ENCODE assay signal across 20 cellular contexts in genomic region chr5:76811214-76811613, GRCh38. TPM values are rescaled to one million over a fixed set of nuclear protein-coding genes. Genes with fewer than 3 reads are reported as not detected.
DNase-seq lines count a peak whose midpoint lies in the region; ATAC-seq, FAIRE-seq and TF ChIP-seq lines count a peak whose summit lies in the region.
"Had no signal": no experiment of that assay in that cellular context is flagged by ENCODE, and none has a peak within 500 bp of the region (broad histone marks: within the 10 kb centered on the region; RNA-seq: fewer than 3 reads in every experiment).

No MANE protein-coding gene starts in this region.

- no peak overlapping the region for H3K27ac Mint-ChIP-seq in stimulated activated naive CD8-positive, alpha-beta T cell treated with anti-CD3 and anti-CD28 coated beads, Interleukin-15, amount 100 ng/mL, for 72 hours
- H3K27ac Mint-ChIP-seq: dendritic cell treated with granulocyte-macrophage colony-stimulating factor and Interleukin-4, amounts not matched to agents 40 ng/mL and 50 ng/mL, for 4 days; neural progenitor cell had no signal

- no peak overlapping the region for H2AFZ ChIP-seq in Karpas-422 (ENCODE audit: low read length)
- H2AFZ ChIP-seq: neural progenitor cell had no signal

- H3K27me3 Mint-ChIP-seq in stimulated activated naive CD8-positive, alpha-beta T cell treated with anti-CD3 and anti-CD28 coated beads, Interleukin-15, amount 100 ng/mL, for 72 hours: peaks cover 12% of the 10 kb centered on the region

- no peaks in the 10 kb centered on the region for H3K4me1 Mint-ChIP-seq in stimulated activated naive CD8-positive, alpha-beta T cell treated with anti-CD3 and anti-CD28 coated beads, Interleukin-15, amount 100 ng/mL, for 72 hours

- no peak overlapping the region for H3K9ac ChIP-seq in Karpas-422 (ENCODE audit: low read length)
- H3K9ac ChIP-seq: neural progenitor cell had no signal

- H3K36me3 ChIP-seq in Karpas-422 (ENCODE audit: insufficient read depth, low read length): no peaks in the 10 kb centered on the region
- H3K36me3 ChIP-seq: heart left ventricle, neural progenitor cell had no signal

- no peak overlapping the region for H3K4me2 ChIP-seq in Karpas-422 (ENCODE audit: low read depth, low read length, poor library complexity, severe bottlenecking)
- H3K4me2 ChIP-seq: neural progenitor cell had no signal

- H3K4me3 ChIP-seq in epithelial cell of esophagus (ENCODE audit: low read length): no peak overlapping the region
- no peak overlapping the region for H3K4me3 ChIP-seq in Karpas-422 (ENCODE audit: low read length)
- H3K4me3 ChIP-seq: heart left ventricle, neural progenitor cell had no signal

- no peaks in the 10 kb centered on the region for H4K20me1 ChIP-seq in Karpas-422 (ENCODE audit: insufficient read depth, low read depth, low read length)

- FAIRE-seq in RCC 7860 (lab: Jason Lieb, UNC): no peak
- FAIRE-seq: islet of Langerhans had no signal

- no peak for TF ChIP-seq CTCF in epithelial cell of esophagus (IDR thresholded peaks at IDR 0.05; ENCODE audit: insufficient read depth, low read depth, low read length, missing control alignments)

- H3K27ac ChIP-seq in Karpas-422 (ENCODE audit: low read length): no peak overlapping the region
- H3K27ac ChIP-seq: heart left ventricle, neural progenitor cell had no signal

- H3K4me3 Mint-ChIP-seq in stimulated activated naive CD8-positive, alpha-beta T cell treated with anti-CD3 and anti-CD28 coated beads, Interleukin-15, amount 100 ng/mL, for 72 hours: no peak overlapping the region
- H3K4me3 Mint-ChIP-seq: dendritic cell treated with granulocyte-macrophage colony-stimulating factor and Interleukin-4, amounts not matched to agents 40 ng/mL and 50 ng/mL, for 4 days; neural progenitor cell had no signal

- no peaks in the 10 kb centered on the region for H3K27me3 ChIP-seq in Karpas-422 (ENCODE audit: low read length)
- H3K27me3 ChIP-seq: neural progenitor cell had no signal

- H3K9me3 Mint-ChIP-seq in stimulated activated naive CD8-positive, alpha-beta T cell treated with anti-CD3 and anti-CD28 coated beads, Interleukin-15, amount 100 ng/mL, for 72 hours: no peaks in the 10 kb centered on the region
- H3K9me3 Mint-ChIP-seq: dendritic cell treated with granulocyte-macrophage colony-stimulating factor and Interleukin-4, amounts not matched to agents 40 ng/mL and 50 ng/mL, for 4 days had no signal

- H3K79me2 ChIP-seq in Karpas-422 (ENCODE audit: low read length): no peaks in the 10 kb centered on the region

- no peaks in the 10 kb centered on the region for H3K9me3 ChIP-seq in Karpas-422 (ENCODE audit: low read length)
- H3K9me3 ChIP-seq: heart left ventricle had no signal

- ATAC-seq in stimulated activated naive CD8-positive, alpha-beta T cell treated with anti-CD3 and anti-CD28 coated beads, Interleukin-15, Interleukin-2, amounts not matched to agents 100 U/mL and 50 U/mL, for 24 hours: peak; percentile 23
- no peak for ATAC-seq in stimulated activated naive CD8-positive, alpha-beta T cell treated with anti-CD3 and anti-CD28 coated beads, Interleukin-15, amount 100 ng/mL, for 72 hours
- ATAC-seq: heart left ventricle had no signal

- H3K9me2 ChIP-seq in Karpas-422 (replicated peaks; ENCODE audit: insufficient read depth, low read length): no peaks in the 10 kb centered on the region

- no peaks in the 10 kb centered on the region for H3K4me1 ChIP-seq in Karpas-422 (ENCODE audit: low read length)

- DNase-seq in stimulated activated naive CD8-positive, alpha-beta T cell treated with anti-CD3 and anti-CD28 coated beads, Interleukin-15, Interleukin-2, amounts not matched to agents 100 U/mL and 50 U/mL, for 24 hours: no peak
- DNase-seq in stimulated activated naive CD8-positive, alpha-beta T cell treated with anti-CD3 and anti-CD28 coated beads, Interleukin-15, amount 100 ng/mL, for 72 hours: no peak
- DNase-seq in RCC 7860 (ENCODE audit: low spot score): peak; percentile 72
- peak; percentile 99 for DNase-seq in epithelial cell of esophagus (ENCODE audit: low read depth)
- DNase-seq in GM19240 (ENCODE audit: insufficient read length, low spot score): no peak
- no peak for DNase-seq in DMS153 (lab: John Stamatoyannopoulos, UW)
- no peak for DNase-seq in Karpas-422
- DNase-seq in stimulated activated CD4-positive, alpha-beta T cell treated with anti-CD3 and anti-CD28 coated beads, Interleukin-12 subunit alpha, Interleukin-12 subunit beta, amount 100 ng/mL, for 4 hours: no peak
- DNase-seq: activated CD8-positive, alpha-beta memory T cell treated with anti-CD3 and anti-CD28 coated beads, Interleukin-2, amount 50 U/mL, for 4 hours; AML-193; erythroblast; heart left ventricle; NCI-H1105; NK-92 treated with Interleukin-12 subunit alpha and Interleukin-12 subunit beta, amount 100 ng/mL, for 24 hours; SIG-M5; stimulated activated CD4-positive, alpha-beta T cell treated with anti-CD3 and anti-CD28 coated beads, Interleukin-1b, Interleukin-23, amount 100 ng/mL, for 48 hours had no signal

RNA-seq across cellular contexts. Expression of gene F2RL1, which starts 7.6 kb away (rescaled TPM):
- total RNA-seq in Karpas-422 (2014; rRNA removed; shearing (Covaris generic); ENCODE audit: low replicate concordance): not detected in 2 replicates

RNA-seq across cellular contexts. Expression of gene S100Z, which starts 38.6 kb away (rescaled TPM):
- 20.4 and 22.4 TPM in 2 replicates for total RNA-seq in Karpas-422 (2014; rRNA removed; shearing (Covaris generic); ENCODE audit: low replicate concordance)
- total RNA-seq: temporal lobe had no signal

Comparison
In these comparisons a context has a peak if more than half of its experiments do, and no peak if none do; other contexts are left out.
1. DNase-seq: peak in RCC 7860 (single experiment) and epithelial cell of esophagus (single experiment); none in stimulated activated naive CD8-positive, alpha-beta T cell treated with anti-CD3 and anti-CD28 coated beads, Interleukin-15, Interleukin-2, amounts not matched to agents 100 U/mL and 50 U/mL, for 24 hours (single experiment), stimulated activated naive CD8-positive, alpha-beta T cell treated with anti-CD3 and anti-CD28 coated beads, Interleukin-15, amount 100 ng/mL, for 72 hours (0 of 2), GM19240 (single experiment), DMS153 (single experiment), Karpas-422 (single experiment) and stimulated activated CD4-positive, alpha-beta T cell treated with anti-CD3 and anti-CD28 coated beads, Interleukin-12 subunit alpha, Interleukin-12 subunit beta, amount 100 ng/mL, for 4 hours (single experiment).